ENCODE assay signal across 12 cellular contexts in the genomic region with DNA sequence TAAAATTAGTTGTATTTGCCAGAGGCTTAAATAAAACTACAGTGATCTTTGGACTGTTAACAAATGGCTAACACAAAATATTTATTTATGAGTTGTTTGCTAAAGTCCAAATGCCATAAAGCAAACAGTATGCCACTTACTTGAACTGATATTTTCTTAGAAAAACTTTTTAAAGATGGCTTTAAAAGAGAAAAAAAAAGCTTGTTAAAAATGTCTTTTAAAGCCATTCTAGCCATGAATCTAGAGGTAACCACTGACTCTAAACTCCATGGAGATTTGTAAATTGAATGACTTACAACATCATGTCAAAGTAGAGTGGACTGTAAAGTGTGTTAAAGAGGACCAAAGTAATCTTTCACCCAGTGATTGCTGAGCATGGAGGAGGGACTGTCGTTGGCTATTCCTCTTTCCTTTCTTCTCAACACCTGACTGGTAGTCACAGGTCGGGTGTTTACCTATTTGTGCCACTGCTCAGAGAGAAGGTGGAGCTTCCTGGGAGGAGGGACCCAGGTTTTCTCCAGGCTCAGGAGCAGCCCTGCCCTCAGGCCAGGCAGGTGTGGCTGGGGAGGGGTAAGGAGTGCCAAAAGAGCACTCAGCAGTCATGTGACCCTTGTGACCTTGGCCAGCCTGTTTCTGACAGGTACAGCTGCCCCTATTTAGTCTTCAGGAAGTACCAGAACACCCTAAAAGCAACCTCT.
DNase-seq lines count a peak whose midpoint lies in the region; ATAC-seq and TF ChIP-seq lines count a peak whose summit lies in the region.
"Had no signal": no experiment of that assay in that cellular context is flagged by ENCODE, and none has a peak within 500 bp of the region (broad histone marks: within the 10 kb centered on the region; RNA-seq: fewer than 3 reads in every experiment).

No MANE protein-coding gene starts in this region.

- H3K79me1 ChIP-seq in neuronal stem cell (ENCODE audit: low read depth, low read length), result no peaks in the 10 kb centered on the region

- no peak overlapping the region; the same call in 1 of the 2 replicates for H3K27ac Mint-ChIP-seq in GM23338
- H3K27ac Mint-ChIP-seq in activated CD4-positive, alpha-beta T cell treated with anti-CD3 and anti-CD28 coated beads, Interleukin-2, amount 10 ng/mL, durations not matched to agents 24 days and 14 days, result no peak overlapping the region
- H3K27ac Mint-ChIP-seq: dendritic cell treated with granulocyte-macrophage colony-stimulating factor and Interleukin-4, amounts not matched to agents 40 ng/mL and 50 ng/mL, for 4 days; nephron had no signal

- H3K4me3 Mint-ChIP-seq in GM23338, result no peak overlapping the region
- no peak overlapping the region for H3K4me3 Mint-ChIP-seq in activated CD4-positive, alpha-beta T cell treated with anti-CD3 and anti-CD28 coated beads, Interleukin-2, amount 10 ng/mL, durations not matched to agents 24 days and 14 days
- H3K4me3 Mint-ChIP-seq: dendritic cell treated with granulocyte-macrophage colony-stimulating factor and Interleukin-4, amounts not matched to agents 40 ng/mL and 50 ng/mL, for 4 days; nephron had no signal

- H3K36me3 ChIP-seq in GM23338 (ENCODE audit: insufficient read depth), result no peaks in the 10 kb centered on the region
- no peaks in the 10 kb centered on the region for H3K36me3 ChIP-seq in duodenal mucosa (ENCODE audit: control insufficient read depth in 1 of 2, insufficient read depth in 2 of 2, low read length in 2 of 2)
- no peaks in the 10 kb centered on the region for H3K36me3 ChIP-seq in neuronal stem cell (replicated peaks in 1 of 2; ENCODE audit: control insufficient read depth in 2 of 2, insufficient read depth in 2 of 2, low read length in 2 of 2)

- WGBS in neuronal stem cell (ENCODE audit: extremely low coverage in 2 of 2, insufficient read length in 2 of 2, insufficient replicate concordance in 1 of 2), 2 donors, result no CpG with 5 or more reads among the region's 2 CpGs

- peak; percentile 80 for DNase-seq in GM23338 (ENCODE audit: low spot score)
- DNase-seq in NCI-H2107 (lab: John Stamatoyannopoulos, UW), result peak; percentile 26
- no peak for DNase-seq in neuronal stem cell (ENCODE audit: low spot score)
- no peak for DNase-seq in kidney glomerular epithelial cell (lab: John Stamatoyannopoulos, UW)
- no peak for DNase-seq in activated CD4-positive, alpha-beta T cell treated with anti-CD3 and anti-CD28 coated beads, Interleukin-2, amount 10 ng/mL, durations not matched to agents 24 days and 14 days
- DNase-seq: activated naive CD4-positive, alpha-beta T cell treated with Interleukin-2 at 50 U/mL for 16 hours had no signal

- peaks cover 19% of the 10 kb centered on the region for H3K4me1 ChIP-seq in GM23338 (ENCODE audit: insufficient read depth)
- H3K4me1 ChIP-seq in duodenal mucosa (ENCODE audit: control insufficient read depth in 1 of 2, insufficient read depth in 2 of 2, low read length in 2 of 2), result peaks cover 7 to 8% of the 10 kb centered on the region in 2 donors
- H3K4me1 ChIP-seq in neuronal stem cell (ENCODE audit: control insufficient read depth in 2 of 2, insufficient read depth in 1 of 2, low read depth in 1 of 2, low read length in 2 of 2), result peaks cover 0 to 3% of the 10 kb centered on the region in 2 donors

- no peaks in the 10 kb centered on the region for H3K9me3 Mint-ChIP-seq in GM23338
- H3K9me3 Mint-ChIP-seq in activated CD4-positive, alpha-beta T cell treated with anti-CD3 and anti-CD28 coated beads, Interleukin-2, amount 10 ng/mL, durations not matched to agents 24 days and 14 days, result no peaks in the 10 kb centered on the region
- H3K9me3 Mint-ChIP-seq: dendritic cell treated with granulocyte-macrophage colony-stimulating factor and Interleukin-4, amounts not matched to agents 40 ng/mL and 50 ng/mL, for 4 days; nephron had no signal

- H3K27ac ChIP-seq in GM23338 (ENCODE audit: low read depth) (peak overlapping the region; percentile 89), duodenal mucosa (ENCODE audit: low read depth, low read length) (peak overlapping the region; percentile 46), neuronal stem cell (replicated peaks; ENCODE audit: low read length) (no peak overlapping the region)
- H3K27ac ChIP-seq: KMS-11 had no signal

- peak overlapping the region; percentile 50 for H3K18ac ChIP-seq in neuronal stem cell (ENCODE audit: low read length)

- H3K36me3 Mint-ChIP-seq in GM23338 (ENCODE audit: low read depth), result no peaks in the 10 kb centered on the region
- H3K36me3 Mint-ChIP-seq in activated CD4-positive, alpha-beta T cell treated with anti-CD3 and anti-CD28 coated beads, Interleukin-2, amount 10 ng/mL, durations not matched to agents 24 days and 14 days (ENCODE audit: low read depth), result no peaks in the 10 kb centered on the region

- H4K8ac ChIP-seq in neuronal stem cell (ENCODE audit: low read depth, low read length), result no peak overlapping the region

- no peak overlapping the region for H2BK5ac ChIP-seq in neuronal stem cell (ENCODE audit: low read length)

- no peaks in the 10 kb centered on the region for H4K20me1 ChIP-seq in GM23338 (replicated peaks; ENCODE audit: insufficient read depth)

- H2AFZ ChIP-seq in GM23338 (no peak overlapping the region), neuronal stem cell (ENCODE audit: low read length) (no peak overlapping the region)

- intact Hi-C loops in activated CD4-positive, alpha-beta T cell treated with anti-CD3 and anti-CD28 coated beads, Interleukin-2, amount 10 ng/mL, durations not matched to agents 24 days and 14 days (cut with micrococcal nuclease), result no loop called here

- no peak for TF ChIP-seq CTCF in GM23338 (conservative IDR thresholded peaks at IDR 0.05; ENCODE audit: low read depth in 2 of 2)

- no peak overlapping the region for H3K4me3 ChIP-seq in GM23338
- H3K4me3 ChIP-seq in duodenal mucosa (ENCODE audit: low read depth in 1 of 2, low read length in 2 of 2), result peak overlapping the region in 1 of 2 donors; percentile 10
- no peak overlapping the region for H3K4me3 ChIP-seq in neuronal stem cell (ENCODE audit: low read length in 2 of 2)

- H3K14ac ChIP-seq in neuronal stem cell (ENCODE audit: low read length), result no peak overlapping the region

- H3K9ac ChIP-seq in duodenal mucosa (ENCODE audit: low read depth in 1 of 2, low read length in 2 of 2) (peak overlapping the region; percentile 10 to 21), neuronal stem cell (ENCODE audit: low read depth, low read length, poor library complexity) (no peak overlapping the region)
- H3K9ac ChIP-seq: KMS-11 had no signal

- H3K27me3 ChIP-seq in GM23338 (ENCODE audit: insufficient read depth), result no peaks in the 10 kb centered on the region
- H3K27me3 ChIP-seq in duodenal mucosa (ENCODE audit: control insufficient read depth in 1 of 2, insufficient read depth in 2 of 2, low read length in 2 of 2), result no peaks in the 10 kb centered on the region
- H3K27me3 ChIP-seq in neuronal stem cell (ENCODE audit: control insufficient read depth in 3 of 3, insufficient read depth in 3 of 3, low read depth in 1 of 3, low read length in 3 of 3), result no peaks in the 10 kb centered on the region

- no peak overlapping the region for H2BK120ac ChIP-seq in neuronal stem cell (ENCODE audit: low read depth, low read length)

- H3K9me2 ChIP-seq in GM23338 (ENCODE audit: insufficient read depth), result no peaks in the 10 kb centered on the region

- no peak overlapping the region for H2BK12ac ChIP-seq in neuronal stem cell (ENCODE audit: low read length)

- H3K9me3 ChIP-seq in duodenal mucosa (ENCODE audit: control insufficient read depth in 1 of 2, low read length in 2 of 2), result no peaks in the 10 kb centered on the region
- no peaks in the 10 kb centered on the region for H3K9me3 ChIP-seq in neuronal stem cell (replicated peaks in 1 of 2; ENCODE audit: control insufficient read depth in 2 of 2, insufficient read depth in 1 of 2, low read depth in 1 of 2, low read length in 2 of 2)

- ATAC-seq in GM23338, result peak; percentile 98
- no peak for ATAC-seq in GM18907 (IDR thresholded peaks at IDR 0.05; ENCODE audit: unreplicated experiment)
- ATAC-seq in GM19328 (IDR thresholded peaks at IDR 0.05; ENCODE audit: unreplicated experiment), result no peak

- H3K79me2 ChIP-seq in GM23338 (replicated peaks; ENCODE audit: insufficient read depth), result no peaks in the 10 kb centered on the region

- H2AK5ac ChIP-seq in neuronal stem cell (ENCODE audit: low read depth, low read length), result no peak overlapping the region

- no peak overlapping the region for H4K91ac ChIP-seq in neuronal stem cell (ENCODE audit: low read depth, low read length, poor library complexity)

- H3K23ac ChIP-seq in neuronal stem cell (ENCODE audit: low read depth, low read length, poor library complexity), result no peak overlapping the region

- H3F3A ChIP-seq in GM23338 (replicated peaks; ENCODE audit: low read depth), result no peaks in the 10 kb centered on the region

- H2BK15ac ChIP-seq in neuronal stem cell (ENCODE audit: low read length), result no peak overlapping the region

- H3K27me3 Mint-ChIP-seq in GM23338 (ENCODE audit: insufficient read depth, low read depth, poor library complexity), result peaks cover 5% of the 10 kb centered on the region
- H3K27me3 Mint-ChIP-seq in activated CD4-positive, alpha-beta T cell treated with anti-CD3 and anti-CD28 coated beads, Interleukin-2, amount 10 ng/mL, durations not matched to agents 24 days and 14 days, result no peaks in the 10 kb centered on the region
- H3K27me3 Mint-ChIP-seq: dendritic cell treated with granulocyte-macrophage colony-stimulating factor and Interleukin-4, amounts not matched to agents 40 ng/mL and 50 ng/mL, for 4 days had no signal

- H3K4ac ChIP-seq in neuronal stem cell (ENCODE audit: low read length), result no peak overlapping the region

- H3K4me2 ChIP-seq in GM23338, result peak overlapping the region; percentile 52; the same call in 1 of the 2 replicates
- H3K4me2 ChIP-seq in neuronal stem cell (ENCODE audit: insufficient read depth, low read length, poor library complexity, severe bottlenecking), result no peak overlapping the region
- H3K4me2 ChIP-seq: KMS-11 had no signal

- peaks cover 9% of the 10 kb centered on the region for H3K4me1 Mint-ChIP-seq in GM23338
- H3K4me1 Mint-ChIP-seq in activated CD4-positive, alpha-beta T cell treated with anti-CD3 and anti-CD28 coated beads, Interleukin-2, amount 10 ng/mL, durations not matched to agents 24 days and 14 days, result no peaks in the 10 kb centered on the region

TF ChIP-seq in GM23338, 12 proteins besides CTCF, POLR2A, EP300 and RAD21 (continues in another document):
- peak; percentile 45 for TF ChIP-seq POLR2AphosphoS5 (IDR thresholded peaks at IDR 0.05; ENCODE audit: low read depth)
- TF ChIP-seq, protein P1, sequence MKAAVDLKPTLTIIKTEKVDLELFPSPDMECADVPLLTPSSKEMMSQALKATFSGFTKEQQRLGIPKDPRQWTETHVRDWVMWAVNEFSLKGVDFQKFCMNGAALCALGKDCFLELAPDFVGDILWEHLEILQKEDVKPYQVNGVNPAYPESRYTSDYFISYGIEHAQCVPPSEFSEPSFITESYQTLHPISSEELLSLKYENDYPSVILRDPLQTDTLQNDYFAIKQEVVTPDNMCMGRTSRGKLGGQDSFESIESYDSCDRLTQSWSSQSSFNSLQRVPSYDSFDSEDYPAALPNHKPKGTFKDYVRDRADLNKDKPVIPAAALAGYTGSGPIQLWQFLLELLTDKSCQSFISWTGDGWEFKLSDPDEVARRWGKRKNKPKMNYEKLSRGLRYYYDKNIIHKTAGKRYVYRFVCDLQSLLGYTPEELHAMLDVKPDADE (IDR thresholded peaks at IDR 0.05), result no peak
- no peak for TF ChIP-seq ZNF331 (CRISPR knock-in tag; IDR thresholded peaks at IDR 0.05; ENCODE audit: low read depth)
- TF ChIP-seq EZH2 (IDR thresholded peaks at IDR 0.05; ENCODE audit: low read depth, unreplicated experiment), result no peak

Comparison
In these comparisons a context has a peak if more than half of its experiments do, and no peak if none do; other contexts are left out.
1. DNase-seq: peak in GM23338 (single experiment) and NCI-H2107 (single experiment); none in neuronal stem cell (single experiment), kidney glomerular epithelial cell (single experiment) and activated CD4-positive, alpha-beta T cell treated with anti-CD3 and anti-CD28 coated beads, Interleukin-2, amount 10 ng/mL, durations not matched to agents 24 days and 14 days (single experiment).